In genomic region chr9:133421615-133422542, GRCh38 we compare ENCODE assay signal across 8 cellular contexts. TPM values are rescaled to one million over a fixed set of nuclear protein-coding genes. Genes with fewer than 3 reads are reported as not detected.
A peak's percentile ranks its signal among the peaks of the same experiment; 100 is the strongest.
DNase-seq lines count a peak whose midpoint lies in the region; ATAC-seq and TF ChIP-seq lines count a peak whose summit lies in the region.

TSS of gene ADAMTS13 (plus strand) at chr9:133422367. CDS start at chr9:133422444, 77 bp downstream.

- H3K36me3 ChIP-seq in A673 (ENCODE audit: insufficient read depth, low read length, poor library complexity, severe bottlenecking) = no peaks in the 10 kb centered on the region
- no peaks in the 10 kb centered on the region for H3K36me3 ChIP-seq in body of pancreas (replicated peaks in 1 of 2; ENCODE audit: insufficient read depth in 1 of 2, low read depth in 2 of 2)
- no peaks in the 10 kb centered on the region for H3K36me3 ChIP-seq in transverse colon

- in situ Hi-C loops in GM13977 (cut with MboI; ENCODE audit: low pct_unique_long_range_greater_than_20kb, low sequenced_read_pairs, unreplicated experiment) = no loop called here
- in situ Hi-C loops in transverse colon (cut with MboI; ENCODE audit: low pct_ligation_motif_present in 1 of 4, low pct_unique_long_range_greater_than_20kb in 1 of 4, low sequenced_read_pairs in 3 of 4) = no loop called here

- no peak for TF ChIP-seq EP300 in transverse colon (IDR thresholded peaks at IDR 0.05; ENCODE audit: low read depth)

- no peaks in the 10 kb centered on the region for H3K27me3 ChIP-seq in A673 (replicated peaks; ENCODE audit: insufficient read depth, low read depth, low read length, poor library complexity)
- no peaks in the 10 kb centered on the region for H3K27me3 ChIP-seq in body of pancreas
- H3K27me3 ChIP-seq in transverse colon = peaks cover under 1% of the 10 kb centered on the region

- intact Hi-C loops in A673 (cut with micrococcal nuclease; ENCODE audit: unreplicated experiment) (no loop called here), body of pancreas (cut with DNase I) (loop anchor here (5.0 kb wide), 1 partner anchor 50 kb away; no protein-coding TSS in a partner anchor), transverse colon (cut with DNase I; ENCODE audit: low total_unique reads) (no loop called here)

- 0 out of 2 replicates have a peak, but pooled peaks have one; percentile 17 for TF ChIP-seq CTCF in A673 (conservative IDR thresholded peaks at IDR 0.05; ENCODE audit: low read depth, low read length)
- TF ChIP-seq CTCF in GM13977 (IDR thresholded peaks at IDR 0.05; ENCODE audit: extremely low read depth, insufficient read depth, missing control alignments) = peak; percentile 12
- TF ChIP-seq CTCF in body of pancreas (IDR thresholded peaks at IDR 0.05) = no peak
- no peak for TF ChIP-seq CTCF in transverse colon (IDR thresholded peaks at IDR 0.05)

- no TSS peak for BruUV-seq in A673 (replicated peaks; lab: Mats Ljungman, UMichigan)

- DNase-seq in A673 (ENCODE audit: low spot score) (no peak), GM13977 (ENCODE audit: low spot score) (peak; percentile 80), T-helper 2 cell (peak in 3 of 5 experiments; percentile 13 to 71 (median 32)), iris pigment epithelial cell (ENCODE audit: low read depth) (peak; percentile 11), body of pancreas (no peak), transverse colon (no peak)

- CTCF ChIA-PET in A673 (lab: Charles Lee) = no interaction called here

- no peaks in the 10 kb centered on the region for H3K4me1 ChIP-seq in A673 (ENCODE audit: insufficient read depth, low read length, poor library complexity, severe bottlenecking)
- peaks cover 12% of the 10 kb centered on the region for H3K4me1 ChIP-seq in body of pancreas
- H3K4me1 ChIP-seq in transverse colon = peaks cover 0 to 24% (median 16%) of the 10 kb centered on the region in 4 donors

- H3K27ac ChIP-seq in A673 (ENCODE audit: low read depth, low read length, poor library complexity, severe bottlenecking) (no peak within 1 kb of the TSS), body of pancreas (no peak within 1 kb of the TSS), transverse colon (no peak within 1 kb of the TSS)

- 45 to 74% methylated on average over 7 to 23 of the region's 23 CpGs for WGBS in body of pancreas, 2 donors
- 40 to 58% methylated on average over 1 to 23 of the region's 23 CpGs for WGBS in transverse colon (ENCODE audit: low coverage in 1 of 2), 2 donors

- ATAC-seq in body of pancreas (no peak), GM18861 (IDR thresholded peaks at IDR 0.05; ENCODE audit: unreplicated experiment) (no peak), GM21576 (IDR thresholded peaks at IDR 0.05; ENCODE audit: unreplicated experiment) (no peak)

- POLR2A ChIA-PET in A673 (lab: Charles Lee; ENCODE audit: low non-redundant PET) = no interaction called here

- H3K4me3 ChIP-seq in A673 (ENCODE audit: low read depth, low read length, poor library complexity, severe bottlenecking) (no peak within 1 kb of the TSS), body of pancreas (no peak within 1 kb of the TSS), transverse colon (no peak within 1 kb of the TSS)

- TF ChIP-seq POLR2A in body of pancreas (IDR thresholded peaks at IDR 0.05) (no peak), transverse colon (IDR thresholded peaks at IDR 0.05) (no peak)

- H3K9me3 ChIP-seq in A673 (ENCODE audit: low read depth, low read length, poor library complexity, severe bottlenecking) (no peaks in the 10 kb centered on the region), body of pancreas (no peaks in the 10 kb centered on the region), transverse colon (no peaks in the 10 kb centered on the region)

RNA-seq across cellular contexts. Expression of gene ADAMTS13, which starts in this region (rescaled TPM):
- 1.3 and 3.1 TPM in 2 replicates for total RNA-seq in A673 (2021)
- 1 to 10 TPM; 2.3 to 5.6 TPM for total RNA-seq in body of pancreas
- 10 to 100 TPM in 2 of 4 donors, 1 to 10 TPM in 2; 2.6 to 12.7 (median 7.2) TPM for total RNA-seq in transverse colon

Comparison
In these comparisons a context has a peak if more than half of its experiments do, and no peak if none do; other contexts are left out.
1. DNase-seq: peak in GM13977 (single experiment), T-helper 2 cell (3 of 5) and iris pigment epithelial cell (single experiment); none in A673 (single experiment), body of pancreas (0 of 4) and transverse colon (single experiment).
2. CTCF ChIP-seq: peak in A673 (single experiment) and GM13977 (single experiment); none in body of pancreas (0 of 7) and transverse colon (0 of 5).